In genomic region chr7:104572554-104572953, GRCh38 we compare ENCODE assay signal across 1 cellular context.
TF ChIP-seq lines count a peak whose summit lies in the region.

No MANE protein-coding gene starts in this region.

TF ChIP-seq in HepG2, 621 proteins besides CTCF, POLR2A, EP300 and RAD21 (continued from another document):
- peak; percentile 45 for TF ChIP-seq MAFF (IDR thresholded peaks at IDR 0.05; ENCODE audit: low read depth, low read length)
